In genomic region chr11:65606876-65607613, GRCh38 we compare ENCODE assay signal across 1 cellular context.
TF ChIP-seq lines count a peak whose summit lies in the region.

No MANE protein-coding gene starts in this region.

TF ChIP-seq in H1, 55 proteins besides CTCF, POLR2A, EP300 and RAD21:
- 0 out of 2 replicates have a peak, but pooled peaks have one; percentile 1 for TF ChIP-seq TEAD4 (IDR thresholded peaks at IDR 0.05; ENCODE audit: low read depth, low read length)
- no peak for TF ChIP-seq GTF2F1 (IDR thresholded peaks at IDR 0.05; ENCODE audit: borderline replicate concordance, low read depth, low read length)
- no peak for TF ChIP-seq SRF (IDR thresholded peaks at IDR 0.05; ENCODE audit: low read depth, low read length)
- no peak for TF ChIP-seq MAFK (IDR thresholded peaks at IDR 0.05; ENCODE audit: low read depth, low read length)
- no peak; the same call in 1 of the 2 replicates for TF ChIP-seq TCF12 (IDR thresholded peaks at IDR 0.05; ENCODE audit: low read depth, low read length)
- no peak for TF ChIP-seq EZH2 (IDR thresholded peaks at IDR 0.05; ENCODE audit: low read depth, low read length, severe bottlenecking)
- TF ChIP-seq HDAC6 (IDR thresholded peaks at IDR 0.05; ENCODE audit: low read depth, low read length) = no peak
- TF ChIP-seq GABPA (IDR thresholded peaks at IDR 0.05; ENCODE audit: borderline replicate concordance, insufficient read depth, low read length) = 0 out of 2 replicates have a peak, but pooled peaks have one; percentile 19
- no peak for TF ChIP-seq POU5F1 (IDR thresholded peaks at IDR 0.05; ENCODE audit: low read depth, low read length)
- peak; percentile 98 for TF ChIP-seq E2F6 (IDR thresholded peaks at IDR 0.05)
- TF ChIP-seq SIRT6 (IDR thresholded peaks at IDR 0.05; ENCODE audit: low read length) = no peak
- no peak for TF ChIP-seq CTBP2 (IDR thresholded peaks at IDR 0.05; ENCODE audit: borderline replicate concordance, insufficient read depth, insufficient read length, low read length)
- TF ChIP-seq BCL11A (IDR thresholded peaks at IDR 0.05; ENCODE audit: low read depth in 2 of 2, low read length in 2 of 2) = no peak
- TF ChIP-seq BACH1 (IDR thresholded peaks at IDR 0.05; ENCODE audit: low read length) = peak; percentile 86
- peak; percentile 59 for TF ChIP-seq RNF2 (IDR thresholded peaks at IDR 0.05; ENCODE audit: borderline replicate concordance, low read depth, low read length, missing control alignments, poor library complexity, severe bottlenecking)
- TF ChIP-seq ASH2L (IDR thresholded peaks at IDR 0.05; ENCODE audit: low read length) = peak; percentile 53
- no peak for TF ChIP-seq SAP30 (IDR thresholded peaks at IDR 0.05; ENCODE audit: insufficient read depth, insufficient replicate concordance, low read length)
- no peak for TF ChIP-seq ATF2 (IDR thresholded peaks at IDR 0.05; ENCODE audit: low read length)
- peak; percentile 82 for TF ChIP-seq KDM4A (IDR thresholded peaks at IDR 0.05; ENCODE audit: low read depth, low read length, severe bottlenecking)
- TF ChIP-seq SIN3A (conservative IDR thresholded peaks at IDR 0.05 in 1 of 2, IDR thresholded peaks at IDR 0.05 in 1 of 2; ENCODE audit: low read depth in 1 of 2, low read length in 2 of 2) = peak; percentile 17 to 71; a peak in 2 of 4 replicates
- TF ChIP-seq SP2 (IDR thresholded peaks at IDR 0.05; ENCODE audit: low read length) = no peak
- TF ChIP-seq YY1 (IDR thresholded peaks at IDR 0.05; ENCODE audit: low read depth, low read length) = no peak
- no peak for TF ChIP-seq RXRA (IDR thresholded peaks at IDR 0.05; ENCODE audit: insufficient read depth, low read depth, low read length)
- TF ChIP-seq EGR1 (IDR thresholded peaks at IDR 0.05; ENCODE audit: borderline replicate concordance, low read depth, low read length) = 0 out of 2 replicates have a peak, but pooled peaks have one; percentile 62
- TF ChIP-seq NANOG (IDR thresholded peaks at IDR 0.05; ENCODE audit: insufficient read depth, low read depth, low read length, poor library complexity, severe bottlenecking) = no peak
- TF ChIP-seq JUN (IDR thresholded peaks at IDR 0.05; ENCODE audit: low read depth, low read length) = no peak
- no peak for TF ChIP-seq RFX5 (IDR thresholded peaks at IDR 0.05; ENCODE audit: borderline replicate concordance, low read depth, low read length)
- peak; percentile 99 for TF ChIP-seq MAX (IDR thresholded peaks at IDR 0.05)
- TF ChIP-seq NRF1 (IDR thresholded peaks at IDR 0.05; ENCODE audit: low read depth, low read length) = no peak
- no peak for TF ChIP-seq BRCA1 (IDR thresholded peaks at IDR 0.05; ENCODE audit: low read depth, low read length)
- TF ChIP-seq CREB1 (IDR thresholded peaks at IDR 0.05) = peak; percentile 62
- no peak for TF ChIP-seq PHF8 (conservative IDR thresholded peaks at IDR 0.05; ENCODE audit: low read depth, low read length)
- TF ChIP-seq SP1 (IDR thresholded peaks at IDR 0.05; ENCODE audit: low read depth, low read length) = peak; percentile 86
- no peak; the same call in 1 of the 2 replicates for TF ChIP-seq CHD2 (IDR thresholded peaks at IDR 0.05; ENCODE audit: low read length)
- no peak; the same call in 1 of the 2 replicates for TF ChIP-seq CEBPB (IDR thresholded peaks at IDR 0.05; ENCODE audit: low read depth, low read length)
- TF ChIP-seq FOSL1 (IDR thresholded peaks at IDR 0.05; ENCODE audit: insufficient read depth, low read depth, low read length) = 0 out of 2 replicates have a peak, but pooled peaks have one; percentile 38
- peak in 1 of 2 experiments; percentile 62; a peak in 2 of 4 replicates for TF ChIP-seq HDAC2 (IDR thresholded peaks at IDR 0.05; ENCODE audit: borderline replicate concordance in 1 of 2, low read depth in 2 of 2, low read length in 2 of 2)
- TF ChIP-seq KDM1A (IDR thresholded peaks at IDR 0.05; ENCODE audit: borderline replicate concordance, low read length) = no peak
- 0 out of 2 replicates have a peak, but pooled peaks have one; percentile 68 for TF ChIP-seq RBBP5 (IDR thresholded peaks at IDR 0.05; ENCODE audit: borderline replicate concordance, low read depth, low read length)
- peak; percentile 38; the same call in 1 of the 2 replicates for TF ChIP-seq TBP (IDR thresholded peaks at IDR 0.05; ENCODE audit: low read depth, low read length)
- no peak for TF ChIP-seq USF2 (IDR thresholded peaks at IDR 0.05; ENCODE audit: low read length)
- TF ChIP-seq TAF7 (optimal IDR thresholded peaks at IDR 0.05; ENCODE audit: borderline replicate concordance, low read depth, low read length) = no peak
- TF ChIP-seq, protein P1, sequence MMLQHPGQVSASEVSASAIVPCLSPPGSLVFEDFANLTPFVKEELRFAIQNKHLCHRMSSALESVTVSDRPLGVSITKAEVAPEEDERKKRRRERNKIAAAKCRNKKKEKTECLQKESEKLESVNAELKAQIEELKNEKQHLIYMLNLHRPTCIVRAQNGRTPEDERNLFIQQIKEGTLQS (IDR thresholded peaks at IDR 0.05; ENCODE audit: insufficient read depth, low read depth, low read length) = no peak
- 0 out of 2 replicates have a peak, but pooled peaks have one; percentile 13 for TF ChIP-seq SUZ12 (IDR thresholded peaks at IDR 0.05; ENCODE audit: low read length)
- no peak for TF ChIP-seq ZNF274 (IDR thresholded peaks at IDR 0.05; ENCODE audit: borderline replicate concordance, extremely low read depth, low read length)
- no peak for TF ChIP-seq CBX8 (IDR thresholded peaks at IDR 0.05; ENCODE audit: borderline replicate concordance, low read depth, low read length)
- no peak for TF ChIP-seq TAF1 (IDR thresholded peaks at IDR 0.05; ENCODE audit: low read depth, low read length)
- no peak for TF ChIP-seq KDM5A (IDR thresholded peaks at IDR 0.05; ENCODE audit: low read length)
- TF ChIP-seq CHD7 (IDR thresholded peaks at IDR 0.05; ENCODE audit: insufficient replicate concordance, low read length) = no peak
